Comparison of ENCODE assay signal across 10 cellular contexts in genomic region chr3:65196663-65197062, GRCh38.
"Had no signal": no experiment of that assay in that cellular context is flagged by ENCODE, and none has a peak within 500 bp of the region (broad histone marks: within the 10 kb centered on the region; RNA-seq: fewer than 3 reads in every experiment).

No MANE protein-coding gene starts in this region.

- H3K36me3 ChIP-seq: esophagus squamous epithelium, heart left ventricle had no signal

- ATAC-seq: heart left ventricle had no signal

- H3K27me3 ChIP-seq: esophagus squamous epithelium, heart left ventricle had no signal

- H3K4me1 ChIP-seq: esophagus squamous epithelium, foreskin keratinocyte, heart left ventricle had no signal

- FAIRE-seq: bronchial epithelial cell, small intestine had no signal

- DNase-seq: activated CD4-positive, alpha-beta T cell treated with anti-CD3 and anti-CD28 coated beads, Interleukin-2, amount 50 U/mL, for 4 hours; activated CD4-positive, CD25-positive, alpha-beta regulatory T cell treated with anti-CD3 and anti-CD28 coated beads, Interleukin-2, amount 50 U/mL, for 72 hours; activated T-cell treated with anti-CD3 and anti-CD28 coated beads, Interleukin-2, amount 50 U/mL, for 1 hour; amygdala; esophagus squamous epithelium; heart left ventricle; islet precursor cell; small intestine had no signal

- H3K27ac ChIP-seq: esophagus squamous epithelium, foreskin keratinocyte, heart left ventricle had no signal

- H3K4me3 ChIP-seq: esophagus squamous epithelium, heart left ventricle had no signal

- H3K9me3 ChIP-seq: esophagus squamous epithelium, heart left ventricle had no signal
